ENCODE assay signal across 8 cellular contexts in the genomic region with DNA sequence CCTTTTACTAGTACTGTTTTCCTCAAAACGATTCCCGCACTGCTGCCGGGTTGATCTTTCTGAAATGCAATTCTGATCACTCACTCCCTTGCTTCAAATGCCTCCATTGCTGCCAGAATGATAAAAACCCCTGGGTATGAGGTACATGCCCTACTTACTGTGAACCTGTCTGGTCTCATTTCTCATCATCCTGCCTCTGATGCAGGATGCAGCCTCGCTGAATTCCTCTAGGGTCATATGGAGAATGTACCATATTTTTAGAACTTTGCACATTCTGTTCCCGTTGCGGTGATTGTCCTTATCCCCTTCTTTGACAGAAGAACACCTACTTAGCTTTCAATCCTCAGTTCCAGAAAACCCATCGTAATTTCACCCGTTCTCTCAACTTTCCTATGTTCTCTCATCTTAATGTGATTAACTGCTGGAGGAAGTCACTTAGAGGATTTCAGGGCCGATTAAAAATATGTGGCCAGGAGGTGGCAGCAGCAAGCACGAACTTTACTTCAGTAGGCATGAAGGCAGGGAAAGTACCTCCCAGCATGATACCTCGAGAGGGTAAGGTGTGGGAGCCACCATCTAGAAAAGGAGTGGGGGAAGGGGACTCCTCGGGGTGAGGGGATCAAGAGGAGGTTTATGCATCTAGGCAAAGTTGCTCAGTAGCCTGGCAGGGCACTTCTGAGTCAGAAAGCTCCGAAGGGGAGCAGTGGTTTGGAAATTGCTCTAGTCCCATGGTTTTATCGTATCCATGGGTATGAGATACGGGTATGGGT.
DNase-seq lines count a peak whose midpoint lies in the region; ATAC-seq and TF ChIP-seq lines count a peak whose summit lies in the region.

No MANE protein-coding gene starts in this region.

- H2AFZ ChIP-seq in OCI-LY3 (ENCODE audit: low read depth, low read length), result peak overlapping the region; percentile 48

- intact Hi-C loops in Right ventricle myocardium superior (cut with DNase I) (no loop called here), left cardiac atrium (cut with DNase I) (loop anchor here in 1 of 2 donors (5.0 kb wide), 1 partner anchor 1645 kb away; no protein-coding TSS in a partner anchor), left lung (cut with DNase I) (no loop called here)

- no peaks in the 10 kb centered on the region for H3K4me1 Mint-ChIP-seq in natural killer cell treated with Interleukin-12 subunit alpha and Interleukin-12 subunit beta and Interleukin-15 and Interleukin-18, amount 100 ng/mL, for 72 hours (ENCODE audit: low read depth in 2 of 2)

- H3K27me3 ChIP-seq in OCI-LY3 (ENCODE audit: low read depth, low read length), result no peaks in the 10 kb centered on the region
- H3K27me3 ChIP-seq in brain microvascular endothelial cell (replicated peaks), result no peaks in the 10 kb centered on the region
- no peaks in the 10 kb centered on the region for H3K27me3 ChIP-seq in left lung

- H3K9me3 ChIP-seq in OCI-LY3 (ENCODE audit: insufficient read depth, low read length) (no peaks in the 10 kb centered on the region), left lung (no peaks in the 10 kb centered on the region)

- no peak overlapping the region for H3K9ac ChIP-seq in OCI-LY3 (ENCODE audit: low read length)

- DNase-seq in Right ventricle myocardium superior (peak; percentile 54), left cardiac atrium (no peak), brain microvascular endothelial cell (peak; percentile 75), left lung (no peak), substantia nigra (lab: John Stamatoyannopoulos, UW) (peak in 43 of 49 donors; percentile 1 to 74 (median 39))
- no peak for DNase-seq in natural killer cell treated with Interleukin-12 subunit alpha and Interleukin-12 subunit beta and Interleukin-15 and Interleukin-18, amount 100 ng/mL, for 72 hours (ENCODE audit: low spot score)

- H3K27ac Mint-ChIP-seq in natural killer cell treated with Interleukin-12 subunit alpha and Interleukin-12 subunit beta and Interleukin-15 and Interleukin-18, amount 100 ng/mL, for 72 hours, result no peak overlapping the region

- no peaks in the 10 kb centered on the region for H3K79me2 ChIP-seq in OCI-LY3 (ENCODE audit: low read length)

- H3K36me3 ChIP-seq in OCI-LY3 (replicated peaks; ENCODE audit: low read depth, low read length), result no peaks in the 10 kb centered on the region
- H3K36me3 ChIP-seq in brain microvascular endothelial cell (replicated peaks), result no peaks in the 10 kb centered on the region
- no peaks in the 10 kb centered on the region for H3K36me3 ChIP-seq in left lung

- TF ChIP-seq CTCF in OCI-LY3 (IDR thresholded peaks at IDR 0.05; ENCODE audit: low read depth, low read length) (peak; percentile 94), brain microvascular endothelial cell (IDR thresholded peaks at IDR 0.05; ENCODE audit: low read depth, low read length, missing control alignments) (peak; percentile 69), left lung (IDR thresholded peaks at IDR 0.05) (peak; percentile 31 to 39)

- no peak overlapping the region for H3K4me3 Mint-ChIP-seq in natural killer cell treated with Interleukin-12 subunit alpha and Interleukin-12 subunit beta and Interleukin-15 and Interleukin-18, amount 100 ng/mL, for 72 hours

- peak overlapping the region; percentile 67 for H3K4me2 ChIP-seq in OCI-LY3 (ENCODE audit: low read length)

- no peaks in the 10 kb centered on the region for H4K20me1 ChIP-seq in OCI-LY3 (ENCODE audit: insufficient read depth, low read length)

- no peaks in the 10 kb centered on the region for H3K36me3 Mint-ChIP-seq in natural killer cell treated with Interleukin-12 subunit alpha and Interleukin-12 subunit beta and Interleukin-15 and Interleukin-18, amount 100 ng/mL, for 72 hours

- H3K27ac ChIP-seq in OCI-LY3 (ENCODE audit: low read length), result no peak overlapping the region
- H3K27ac ChIP-seq in brain microvascular endothelial cell, result no peak overlapping the region
- no peak overlapping the region for H3K27ac ChIP-seq in left lung
- H3K27ac ChIP-seq in substantia nigra (ENCODE audit: low read depth, low read length, poor library complexity, severe bottlenecking), result no peak overlapping the region

- no peaks in the 10 kb centered on the region for H3K27me3 Mint-ChIP-seq in natural killer cell treated with Interleukin-12 subunit alpha and Interleukin-12 subunit beta and Interleukin-15 and Interleukin-18, amount 100 ng/mL, for 72 hours

- ATAC-seq in Right ventricle myocardium superior (ENCODE audit: poor library complexity) (no peak), left cardiac atrium (no peak), HG02870 (IDR thresholded peaks at IDR 0.05; ENCODE audit: unreplicated experiment) (peak; percentile 87), left lung (peak; percentile 85)
- ATAC-seq in natural killer cell treated with Interleukin-12 subunit alpha and Interleukin-12 subunit beta and Interleukin-15 and Interleukin-18, amount 100 ng/mL, for 72 hours, result no peak

- H3K9me3 Mint-ChIP-seq in natural killer cell treated with Interleukin-12 subunit alpha and Interleukin-12 subunit beta and Interleukin-15 and Interleukin-18, amount 100 ng/mL, for 72 hours, result no peaks in the 10 kb centered on the region

- H3K4me1 ChIP-seq in OCI-LY3 (ENCODE audit: low read length), result peaks cover 9% of the 10 kb centered on the region
- H3K4me1 ChIP-seq in left lung, result no peaks in the 10 kb centered on the region

- H3K4me3 ChIP-seq in OCI-LY3 (ENCODE audit: low read length), result peak overlapping the region; percentile 39
- no peak overlapping the region for H3K4me3 ChIP-seq in brain microvascular endothelial cell (ENCODE audit: low read depth, low read length)
- no peak overlapping the region for H3K4me3 ChIP-seq in left lung

- in situ Hi-C loops in brain microvascular endothelial cell (cut with HindIII; ENCODE audit: low pct_ligation_motif_present, low sequenced_read_pairs), result no loop called here

Comparison
In these comparisons a context has a peak if more than half of its experiments do, and no peak if none do; other contexts are left out.
1. DNase-seq: peak in Right ventricle myocardium superior (single experiment), brain microvascular endothelial cell (single experiment) and substantia nigra (43 of 49); none in left cardiac atrium (single experiment), left lung (0 of 2) and natural killer cell treated with Interleukin-12 subunit alpha and Interleukin-12 subunit beta and Interleukin-15 and Interleukin-18, amount 100 ng/mL, for 72 hours (single experiment).
2. ATAC-seq: peak in HG02870 (single experiment) and left lung (single experiment); none in Right ventricle myocardium superior (single experiment), left cardiac atrium (0 of 2) and natural killer cell treated with Interleukin-12 subunit alpha and Interleukin-12 subunit beta and Interleukin-15 and Interleukin-18, amount 100 ng/mL, for 72 hours (0 of 2).
3. CTCF ChIP-seq: peak in every context shown above with its lines; median percentile 94 in OCI-LY3; 69 in brain microvascular endothelial cell; 35 in left lung.